ENCODE assay signal across 24 cellular contexts in genomic region chr14:33120966-33121365, GRCh38.
DNase-seq lines count a peak whose midpoint lies in the region; ATAC-seq, FAIRE-seq and TF ChIP-seq lines count a peak whose summit lies in the region.
"Had no signal": no experiment of that assay in that cellular context is flagged by ENCODE, and none has a peak within 500 bp of the region (broad histone marks: within the 10 kb centered on the region; RNA-seq: fewer than 3 reads in every experiment).

No MANE protein-coding gene starts in this region.

- no peaks in the 10 kb centered on the region for H3K27me3 ChIP-seq in A673 (replicated peaks; ENCODE audit: insufficient read depth, low read depth, low read length, poor library complexity)
- H3K27me3 ChIP-seq: upper lobe of left lung had no signal

- no peaks in the 10 kb centered on the region for H3K9me3 ChIP-seq in A673 (ENCODE audit: low read depth, low read length, poor library complexity, severe bottlenecking)
- H3K9me3 ChIP-seq: upper lobe of left lung had no signal

- no TSS peak for BruUV-seq in A673 (replicated peaks; lab: Mats Ljungman, UMichigan)

- H3K4me3 ChIP-seq in A673 (ENCODE audit: low read depth, low read length, poor library complexity, severe bottlenecking) (no peak overlapping the region), astrocyte of the spinal cord (ENCODE audit: low read depth, low read length) (no peak overlapping the region), foreskin fibroblast (ENCODE audit: low read depth in 1 of 2, low read length in 2 of 2) (no peak overlapping the region)
- H3K4me3 ChIP-seq: K562, upper lobe of left lung had no signal

- peaks cover 36% of the 10 kb centered on the region for H3K4me1 ChIP-seq in A673 (ENCODE audit: insufficient read depth, low read length, poor library complexity, severe bottlenecking)
- H3K4me1 ChIP-seq: upper lobe of left lung had no signal

- peak; percentile 35 for DNase-seq in A673 (ENCODE audit: low spot score)
- DNase-seq in LHCN-M2 (ENCODE audit: low read depth) = peak; percentile 50
- DNase-seq in astrocyte of the spinal cord (ENCODE audit: low read depth, low spot score) = peak; percentile 12
- DNase-seq in foreskin fibroblast = peak; percentile 32 to 36
- no peak for DNase-seq in NCI-H2171 treated with DMSO at 0.1 percent for 48 hours (lab: John Stamatoyannopoulos, UW)
- no peak for DNase-seq in HTR-8/SVneo (ENCODE audit: insufficient read length, low spot score)
- DNase-seq in mucosa of gallbladder (ENCODE audit: low spot score) = no peak
- DNase-seq: activated naive CD4-positive, alpha-beta T cell; activated T-cell treated with anti-CD3 and anti-CD28 coated beads, Interleukin-2, amount 50 U/mL, for 1 hour; amniotic stem cell; C1 segment of cervical spinal cord; Calu3; caudate nucleus; dermis blood vessel endothelial cell; mesendoderm; naive thymus-derived CD8-positive, alpha-beta T cell; NCI-H2171; NCI-H748 treated with DMSO at 0.1 percent for 48 hours; right cardiac atrium; Right ventricle myocardium superior; upper lobe of left lung had no signal

- no peaks in the 10 kb centered on the region for H3K36me3 ChIP-seq in A673 (ENCODE audit: insufficient read depth, low read length, poor library complexity, severe bottlenecking)
- H3K36me3 ChIP-seq: upper lobe of left lung had no signal

- intact Hi-C loops in A673 (cut with micrococcal nuclease; ENCODE audit: unreplicated experiment) = no loop called here

- POLR2A ChIA-PET in A673 (lab: Charles Lee; ENCODE audit: low non-redundant PET) = no interaction called here

- TF ChIP-seq CTCF in A673 (conservative IDR thresholded peaks at IDR 0.05; ENCODE audit: low read depth, low read length) (no peak), astrocyte of the spinal cord (IDR thresholded peaks at IDR 0.05; ENCODE audit: low read depth, low read length) (no peak), foreskin fibroblast (IDR thresholded peaks at IDR 0.05; ENCODE audit: low read depth, low read length) (no peak)

- no peak for ATAC-seq in HG03571 (IDR thresholded peaks at IDR 0.05; ENCODE audit: unreplicated experiment)
- ATAC-seq: K562; naive thymus-derived CD8-positive, alpha-beta T cell; right cardiac atrium had no signal

- H3K27ac ChIP-seq in A673 (ENCODE audit: low read depth, low read length, poor library complexity, severe bottlenecking) = no peak overlapping the region
- H3K27ac ChIP-seq: upper lobe of left lung had no signal

- CTCF ChIA-PET in A673 (lab: Charles Lee) = no interaction called here

- FAIRE-seq in HTR-8/SVneo (lab: Jason Lieb, UNC) = no peak
- FAIRE-seq: K562, TTC549 had no signal

- in situ Hi-C loops in astrocyte of the spinal cord (cut with HindIII; ENCODE audit: low sequenced_read_pairs) = no loop called here

Comparison
In these comparisons a context has a peak if more than half of its experiments do, and no peak if none do; other contexts are left out.
1. DNase-seq: peak in A673 (single experiment), LHCN-M2 (single experiment), astrocyte of the spinal cord (single experiment) and foreskin fibroblast (2 of 2); none in NCI-H2171 treated with DMSO at 0.1 percent for 48 hours (single experiment), HTR-8/SVneo (single experiment) and mucosa of gallbladder (single experiment).